In the genomic region with DNA sequence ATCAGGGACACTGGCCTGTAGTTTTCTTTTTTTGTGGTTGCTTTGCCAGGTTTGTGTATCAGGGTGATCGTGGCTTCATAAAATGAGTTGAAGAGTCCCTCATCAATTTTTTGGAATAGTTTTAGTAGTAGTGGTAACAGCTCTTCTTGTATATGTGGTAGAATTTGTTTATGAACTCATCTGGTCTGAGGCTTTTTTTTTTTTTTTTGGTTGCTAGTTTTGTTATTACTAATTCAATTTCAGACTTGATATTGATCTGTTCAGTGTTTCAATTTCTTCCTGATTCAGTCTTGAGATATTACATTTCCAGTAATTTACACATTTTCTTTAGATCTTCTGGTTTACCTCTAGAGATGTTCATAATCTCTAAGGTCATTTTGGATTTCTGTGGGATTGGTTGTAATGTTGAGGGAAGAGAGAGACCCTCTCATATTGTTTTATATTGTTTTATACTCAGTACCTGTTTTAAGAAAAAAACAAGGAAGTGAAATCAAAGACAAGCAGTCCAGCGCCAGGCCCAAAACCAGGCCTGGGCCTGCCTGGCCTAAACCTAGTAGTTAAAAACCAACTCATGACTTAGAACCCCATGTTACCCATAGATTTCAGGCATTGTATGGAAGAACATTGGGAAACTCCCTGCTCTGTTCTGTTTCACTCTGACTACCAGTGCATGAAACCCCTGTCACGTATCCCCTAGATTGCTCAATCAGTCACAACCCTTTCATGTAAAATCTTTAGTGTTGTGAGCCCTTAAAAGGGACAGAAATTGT, we compare ENCODE assay signal across 7 cellular contexts.
ATAC-seq lines count a peak whose summit lies in the region.

No MANE protein-coding gene starts in this region.

- ATAC-seq in GM18502 (IDR thresholded peaks at IDR 0.05; ENCODE audit: poor library complexity, unreplicated experiment) (peak; percentile 91), GM19025 (IDR thresholded peaks at IDR 0.05; ENCODE audit: low read depth, unreplicated experiment) (peak; percentile 90), GM21390 (IDR thresholded peaks at IDR 0.05; ENCODE audit: unreplicated experiment) (peak; percentile 80), HG02610 (IDR thresholded peaks at IDR 0.05; ENCODE audit: unreplicated experiment) (peak; percentile 88), HG02973 (IDR thresholded peaks at IDR 0.05; ENCODE audit: unreplicated experiment) (peak; percentile 82), HG03342 (IDR thresholded peaks at IDR 0.05; ENCODE audit: unreplicated experiment) (peak; percentile 71), HG03575 (IDR thresholded peaks at IDR 0.05; ENCODE audit: extremely low read depth, insufficient number of reproducible peaks, low FRiP score, unreplicated experiment) (peak; percentile 79)

Comparison
In these comparisons a context has a peak if more than half of its experiments do, and no peak if none do; other contexts are left out.
1. Peak in every context shown above with its lines: ATAC-seq.